Comparison of ENCODE assay signal across 9 cellular contexts in genomic region chr2:63053889-63054725, GRCh38. TPM values are rescaled to one million over a fixed set of nuclear protein-coding genes. Genes with fewer than 3 reads are reported as not detected.
A peak's percentile ranks its signal among the peaks of the same experiment; 100 is the strongest.
DNase-seq lines count a peak whose midpoint lies in the region; ATAC-seq and TF ChIP-seq lines count a peak whose summit lies in the region.
"Had no signal": no experiment of that assay in that cellular context is flagged by ENCODE, and none has a peak within 500 bp of the region (broad histone marks: within the 10 kb centered on the region; RNA-seq: fewer than 3 reads in every experiment).

No MANE protein-coding gene starts in this region.

- H3K27ac Mint-ChIP-seq in T-cell = peak overlapping the region in 1 of 2 donors; percentile 41
- no peak overlapping the region for H3K27ac Mint-ChIP-seq in progenitor cell of endocrine pancreas

- WGBS in thyroid gland, 2 donors = 13 to 19% methylated on average over 44 to 50 of the region's 51 CpGs

- DNase-seq in EL (peak; percentile 38), T-cell (peak in 1 of 34 experiments; percentile 7), erythroblast (lab: John Stamatoyannopoulos, UW) (peak; percentile 50 to 51), progenitor cell of endocrine pancreas (ENCODE audit: low spot score, unreplicated experiment) (peak; percentile 15), NCI-H2171 treated with DMSO at 0.1 percent for 48 hours (lab: John Stamatoyannopoulos, UW) (no peak), PC-3 (no peak), thyroid gland (no peak)
- DNase-seq: NCI-H1694 had no signal

- H3K4me3 Mint-ChIP-seq in T-cell = peak overlapping the region; percentile 55 to 84 (median 62)
- no peak overlapping the region for H3K4me3 Mint-ChIP-seq in progenitor cell of endocrine pancreas (ENCODE audit: low read depth)

- TF ChIP-seq POLR2A in erythroblast (IDR thresholded peaks at IDR 0.05; ENCODE audit: low read length) = no peak
- no peak for TF ChIP-seq POLR2A in thyroid gland (IDR thresholded peaks at IDR 0.05)

- no peaks in the 10 kb centered on the region for H3K9me2 ChIP-seq in PC-3 (replicated peaks; ENCODE audit: low read length)

- H3K4me2 ChIP-seq in PC-3 (ENCODE audit: low read length) = no peak overlapping the region

- CTCF ChIA-PET in T-cell (lab: Charles Lee) (no interaction called here), PC-3 (lab: Charles Lee) (no interaction called here)

- no peak overlapping the region for H3K27ac ChIP-seq in PC-3 (ENCODE audit: low read length)
- no peak overlapping the region for H3K27ac ChIP-seq in thyroid gland

- H3K27me3 ChIP-seq in PC-3 (ENCODE audit: low read length) = no peaks in the 10 kb centered on the region
- H3K27me3 ChIP-seq in thyroid gland = peaks cover 70% of the 10 kb centered on the region

- no peaks in the 10 kb centered on the region for H3F3A ChIP-seq in PC-3 (ENCODE audit: low read length, unreplicated experiment)

- POLR2A ChIA-PET in T-cell (lab: Charles Lee) (no interaction called here), PC-3 (lab: Charles Lee; ENCODE audit: unreplicated experiment) (no interaction called here)

- H4K20me1 ChIP-seq in PC-3 (ENCODE audit: low read length) = no peaks in the 10 kb centered on the region

- H3K9me3 Mint-ChIP-seq in T-cell = no peaks in the 10 kb centered on the region
- no peaks in the 10 kb centered on the region for H3K9me3 Mint-ChIP-seq in progenitor cell of endocrine pancreas (ENCODE audit: low read depth)

- intact Hi-C loops in PC-3 (cut with micrococcal nuclease) = no loop called here
- intact Hi-C loops in thyroid gland (cut with DNase I) = no loop called here

- no peak overlapping the region for H3K4me3 ChIP-seq in PC-3 (ENCODE audit: low read length)
- no peak overlapping the region for H3K4me3 ChIP-seq in thyroid gland (replicated peaks in 1 of 3)

- H3K36me3 ChIP-seq in PC-3 (ENCODE audit: low read depth, low read length) (no peaks in the 10 kb centered on the region), thyroid gland (no peaks in the 10 kb centered on the region)

- TF ChIP-seq CTCF in progenitor cell of endocrine pancreas (IDR thresholded peaks at IDR 0.05; ENCODE audit: unreplicated experiment) = peak; percentile 57
- TF ChIP-seq CTCF in PC-3 (conservative IDR thresholded peaks at IDR 0.05; ENCODE audit: low read depth, low read length) = no peak
- no peak for TF ChIP-seq CTCF in thyroid gland (IDR thresholded peaks at IDR 0.05)

- H2AFZ ChIP-seq in PC-3 (ENCODE audit: low read length) = no peak overlapping the region

- H3K9me3 ChIP-seq in PC-3 (ENCODE audit: low read length) (no peaks in the 10 kb centered on the region), thyroid gland (no peaks in the 10 kb centered on the region)

- H3K79me2 ChIP-seq in PC-3 (ENCODE audit: low read length) = peaks cover 13% of the 10 kb centered on the region

- H3K4me1 Mint-ChIP-seq in T-cell = peaks cover 76 to 80% (median 79%) of the 10 kb centered on the region in 3 donors
- H3K4me1 Mint-ChIP-seq in progenitor cell of endocrine pancreas (ENCODE audit: low read depth) = peaks cover 11% of the 10 kb centered on the region

- ATAC-seq in T-cell (replicated peaks in 1 of 4) (peak in 1 of 4 experiments; percentile 15), PC-3 (no peak), GM18502 (IDR thresholded peaks at IDR 0.05; ENCODE audit: poor library complexity, unreplicated experiment) (no peak)

- peaks cover 66 to 81% of the 10 kb centered on the region in 2 donors for H3K27me3 Mint-ChIP-seq in T-cell
- peaks cover 87% of the 10 kb centered on the region for H3K27me3 Mint-ChIP-seq in progenitor cell of endocrine pancreas

- H3K4me1 ChIP-seq in PC-3 (ENCODE audit: insufficient read depth, low read length) = peaks cover 7% of the 10 kb centered on the region; the same call in 1 of the 2 replicates
- peaks cover 24 to 57% of the 10 kb centered on the region in 2 donors for H3K4me1 ChIP-seq in thyroid gland

- BruUV-seq in PC-3 (replicated peaks; lab: Mats Ljungman, UMichigan) = no TSS peak

- no peaks in the 10 kb centered on the region for H3K36me3 Mint-ChIP-seq in T-cell
- peaks cover 8% of the 10 kb centered on the region for H3K36me3 Mint-ChIP-seq in progenitor cell of endocrine pancreas (ENCODE audit: insufficient read depth)

- no peak overlapping the region for H3K9ac ChIP-seq in PC-3 (ENCODE audit: low read length)

RNA-seq across cellular contexts. Expression of gene OTX1, which starts 3.5 kb away (rescaled TPM):
- total RNA-seq in T-cell = not detected
- 1.0 and 1.2 TPM in 2 replicates for total RNA-seq in progenitor cell of endocrine pancreas
- 2.3 and 2.9 TPM in 2 replicates for total RNA-seq in PC-3 (2014; rRNA removed)
- total RNA-seq in thyroid gland = not detected

Comparison
In these comparisons a context has a peak if more than half of its experiments do, and no peak if none do; other contexts are left out.
1. DNase-seq: peak in EL (single experiment), erythroblast (2 of 2) and progenitor cell of endocrine pancreas (single experiment); none in NCI-H2171 treated with DMSO at 0.1 percent for 48 hours (single experiment), PC-3 (single experiment) and thyroid gland (0 of 2).